1 cellular context compared by ENCODE assay signal in genomic region chr4:85861064-85861767, GRCh38.
TF ChIP-seq lines count a peak whose summit lies in the region.

No MANE protein-coding gene starts in this region.

TF ChIP-seq in SK-N-SH treated with all-trans-retinoic acid at 6 μM for 48 hours, 23 proteins besides CTCF, POLR2A, EP300 and RAD21 (continued from another document):
- no peak for TF ChIP-seq PATZ1 (CRISPR knock-in tag; IDR thresholded peaks at IDR 0.05; ENCODE audit: borderline replicate concordance)
